ENCODE assay signal across 13 cellular contexts in genomic region chr12:114673169-114673833, GRCh38. TPM values are rescaled to one million over a fixed set of nuclear protein-coding genes. Genes with fewer than 3 reads are reported as not detected.
DNase-seq lines count a peak whose midpoint lies in the region; TF ChIP-seq lines count a peak whose summit lies in the region.
"Had no signal": no experiment of that assay in that cellular context is flagged by ENCODE, and none has a peak within 500 bp of the region (broad histone marks: within the 10 kb centered on the region; RNA-seq: fewer than 3 reads in every experiment).

No MANE protein-coding gene starts in this region.

- H3K79me2 ChIP-seq in PC-9 (ENCODE audit: low read depth): no peaks in the 10 kb centered on the region

- no peak overlapping the region for H3K4me2 ChIP-seq in PC-9

- H3K27me3 ChIP-seq in PC-9 (ENCODE audit: insufficient read depth, low read depth): peaks cover 40% of the 10 kb centered on the region

- no peaks in the 10 kb centered on the region for H3K9me2 ChIP-seq in PC-9 (ENCODE audit: insufficient read depth)

- POLR2A ChIA-PET in PC-9 (lab: Charles Lee; ENCODE audit: unreplicated experiment): no interaction called here

- H2AFZ ChIP-seq in PC-9: no peak overlapping the region

- no peaks in the 10 kb centered on the region for H3K36me3 ChIP-seq in PC-9 (ENCODE audit: low read depth)
- H3K36me3 ChIP-seq: thoracic aorta had no signal

- H3K4me3 ChIP-seq in astrocyte of the spinal cord (ENCODE audit: low read depth, low read length) (peak overlapping the region; percentile 21), skeletal muscle cell (ENCODE audit: low read depth, low read length) (no peak overlapping the region), PC-9 (no peak overlapping the region)
- H3K4me3 ChIP-seq: thoracic aorta had no signal

- no peak for TF ChIP-seq CTCF in astrocyte of the spinal cord (IDR thresholded peaks at IDR 0.05; ENCODE audit: low read depth, low read length)
- TF ChIP-seq CTCF in GM13976 (IDR thresholded peaks at IDR 0.05; ENCODE audit: borderline replicate concordance, control extremely low read depth, extremely low read depth, insufficient read depth, missing control alignments): no peak
- no peak for TF ChIP-seq CTCF in PC-9 (conservative IDR thresholded peaks at IDR 0.05)

- H4K20me1 ChIP-seq in PC-9 (ENCODE audit: insufficient read depth): no peaks in the 10 kb centered on the region

- H3F3A ChIP-seq in PC-9 (ENCODE audit: insufficient read depth, low read depth): no peaks in the 10 kb centered on the region

- in situ Hi-C loops in astrocyte of the spinal cord (cut with HindIII; ENCODE audit: low sequenced_read_pairs): no loop called here
- in situ Hi-C loops in GM13976 (cut with MboI; ENCODE audit: low sequenced_read_pairs, unreplicated experiment): no loop called here

- DNase-seq in ELR (ENCODE audit: low read depth) (peak; percentile 97), astrocyte of the spinal cord (ENCODE audit: low read depth, low spot score) (peak; percentile 89), hepatic stellate cell (ENCODE audit: low spot score) (peak; percentile 79), skeletal muscle cell (ENCODE audit: low read depth) (peak; percentile 65), GM13976 (ENCODE audit: low spot score) (no peak), SIG-M5 (lab: John Stamatoyannopoulos, UW) (no peak), NCI-H1694 (lab: John Stamatoyannopoulos, UW) (no peak), PC-9 (no peak)
- DNase-seq: activated CD4-positive, alpha-beta T cell treated with anti-CD3 and anti-CD28 coated beads, Interleukin-2, amount 50 U/mL, for 48 hours; natural killer cell; NCI-H2081 treated with DMSO at 0.1 percent for 48 hours; SHP77 treated with DMSO at 0.1 percent for 48 hours had no signal

- H3K27ac ChIP-seq in PC-9: no peak overlapping the region
- H3K27ac ChIP-seq: thoracic aorta had no signal

- H3K9me3 ChIP-seq in PC-9 (ENCODE audit: insufficient read depth, low read depth): no peaks in the 10 kb centered on the region
- H3K9me3 ChIP-seq: thoracic aorta had no signal

- CTCF ChIA-PET in PC-9 (lab: Charles Lee): no interaction called here

- BruUV-seq in PC-9 (replicated peaks; lab: Mats Ljungman, UMichigan): no TSS peak

- no peaks in the 10 kb centered on the region for H3K4me1 ChIP-seq in PC-9 (replicated peaks; ENCODE audit: insufficient read depth)

- intact Hi-C loops in PC-9 (cut with micrococcal nuclease; ENCODE audit: unreplicated experiment): no loop called here

RNA-seq across cellular contexts. Expression of gene TBX3, which starts 10.7 kb away (rescaled TPM):
- total RNA-seq in PC-9 (2021): not detected in 2 replicates

Comparison
In these comparisons a context has a peak if more than half of its experiments do, and no peak if none do; other contexts are left out.
1. DNase-seq: peak in ELR (single experiment), astrocyte of the spinal cord (single experiment), hepatic stellate cell (single experiment) and skeletal muscle cell (single experiment); none in GM13976 (single experiment), SIG-M5 (single experiment), NCI-H1694 (single experiment) and PC-9 (0 of 2).